28 cellular contexts compared by ENCODE assay signal in genomic region chr9:83633260-83633659, GRCh38. TPM values are rescaled to one million over a fixed set of nuclear protein-coding genes. Genes with fewer than 3 reads are reported as not detected.
DNase-seq lines count a peak whose midpoint lies in the region; ATAC-seq and TF ChIP-seq lines count a peak whose summit lies in the region.
"Had no signal": no experiment of that assay in that cellular context is flagged by ENCODE, and none has a peak within 500 bp of the region (broad histone marks: within the 10 kb centered on the region; RNA-seq: fewer than 3 reads in every experiment).

No MANE protein-coding gene starts in this region.

- no peak overlapping the region for H3K18ac ChIP-seq in mesendoderm (ENCODE audit: low read length)

- no peak overlapping the region for H2BK5ac ChIP-seq in mesendoderm (ENCODE audit: low read length)

- H3K9me3 ChIP-seq in SK-N-MC (ENCODE audit: low read depth, low read length) (no peaks in the 10 kb centered on the region), esophagus squamous epithelium (no peaks in the 10 kb centered on the region)
- H3K9me3 ChIP-seq: BLaER1, body of pancreas, heart left ventricle, ovary, tibial nerve had no signal

- no peak for TF ChIP-seq POLR2A in esophagus squamous epithelium (IDR thresholded peaks at IDR 0.05)

- H3K79me2 ChIP-seq in mesendoderm (ENCODE audit: control insufficient read depth, insufficient read depth, low read length), result no peaks in the 10 kb centered on the region

- H3K27ac ChIP-seq in SK-N-MC (0 out of 2 replicates have a peak overlapping the region, but pooled peaks have one; percentile 5), mesendoderm (ENCODE audit: low read depth, low read length) (no peak overlapping the region), esophagus squamous epithelium (no peak overlapping the region)
- H3K27ac ChIP-seq: BLaER1, body of pancreas, heart left ventricle, ovary, skin epidermis, tibial nerve, WERI-Rb-1 had no signal

- H3K9ac ChIP-seq in SK-N-MC (ENCODE audit: insufficient read length) (no peak overlapping the region), mesendoderm (ENCODE audit: low read length) (no peak overlapping the region)
- H3K9ac ChIP-seq: BLaER1 had no signal

- no peak overlapping the region for H2BK15ac ChIP-seq in mesendoderm (replicated peaks; ENCODE audit: low read depth)

- H3K23ac ChIP-seq in mesendoderm (ENCODE audit: low read length), result no peak overlapping the region

- H3K56ac ChIP-seq in mesendoderm (ENCODE audit: low read length), result no peak overlapping the region

- no peak overlapping the region for H3K4ac ChIP-seq in mesendoderm (ENCODE audit: low read depth, low read length)

- intact Hi-C loops in esophagus squamous epithelium (cut with DNase I), result no loop called here

- no peak overlapping the region for H4K5ac ChIP-seq in mesendoderm (ENCODE audit: low read length)

- H3K27me3 ChIP-seq in mesendoderm (ENCODE audit: insufficient read depth, low read length, poor library complexity) (no peaks in the 10 kb centered on the region), esophagus squamous epithelium (no peaks in the 10 kb centered on the region)
- H3K27me3 ChIP-seq: BLaER1, body of pancreas, heart left ventricle, ovary, tibial nerve had no signal

- TF ChIP-seq CTCF in esophagus squamous epithelium (IDR thresholded peaks at IDR 0.05), result no peak

- no peak overlapping the region for H4K8ac ChIP-seq in mesendoderm (ENCODE audit: low read depth, low read length)

- H3K79me1 ChIP-seq in mesendoderm (ENCODE audit: low read length), result no peaks in the 10 kb centered on the region

- no peak overlapping the region for H2BK120ac ChIP-seq in mesendoderm (ENCODE audit: low read depth, low read length)

- H3K4me3 ChIP-seq in SK-N-MC (no peak overlapping the region), mesendoderm (ENCODE audit: low read length) (no peak overlapping the region), esophagus squamous epithelium (no peak overlapping the region)
- H3K4me3 ChIP-seq: BLaER1, body of pancreas, heart left ventricle, lung, ovary, skin epidermis, tibial nerve had no signal

- H3K4me1 ChIP-seq in mesendoderm (ENCODE audit: control insufficient read depth, low read depth, low read length) (peaks cover 2% of the 10 kb centered on the region), esophagus squamous epithelium (peaks cover 0 to 6% (median 0%) of the 10 kb centered on the region in 3 donors)
- H3K4me1 ChIP-seq: BLaER1, heart left ventricle had no signal

- DNase-seq in SK-N-MC (ENCODE audit: low read depth, low spot score), result no peak
- peak; percentile 47 for DNase-seq in mesendoderm
- no peak for DNase-seq in stimulated activated CD4-positive, alpha-beta T cell treated with anti-CD3 and anti-CD28 coated beads, Interleukin-2, amount 100 ng/mL, for 48 hours
- no peak for DNase-seq in SK-N-DZ (ENCODE audit: low spot score)
- DNase-seq in esophagus squamous epithelium (lab: John Stamatoyannopoulos, UW), result no peak
- DNase-seq: activated CD4-positive, alpha-beta T cell treated with anti-CD3 and anti-CD28 coated beads, Interleukin-2, amount 10 ng/mL, durations not matched to agents 7 days and 5 days; activated T-cell treated with anti-CD3 and anti-CD28 coated beads, Interleukin-2, amount 50 U/mL, for 48 hours; body of pancreas; DMS79; GDM1; heart left ventricle; NCI-H1694; NCI-H510A treated with DMSO at 0.1 percent for 48 hours; nephron progenitor cell; NK-92 treated with Interleukin-12 subunit alpha and Interleukin-12 subunit beta, amount 100 ng/mL, for 24 hours; ovary; PC-3; retina; Right ventricle myocardium superior; stimulated activated CD4-positive, alpha-beta T cell treated with anti-CD3 and anti-CD28 coated beads, Interleukin-1b, Interleukin-23, amount 100 ng/mL, for 48 hours; WERI-Rb-1 had no signal

- ATAC-seq in GM19043 (IDR thresholded peaks at IDR 0.05; ENCODE audit: low read depth, unreplicated experiment) (peak; percentile 53), HG02943 (IDR thresholded peaks at IDR 0.05; ENCODE audit: low read depth, unreplicated experiment) (peak; percentile 56)
- ATAC-seq: body of pancreas, heart left ventricle, HepG2, PC-3 had no signal

- no peak overlapping the region for H2AK5ac ChIP-seq in mesendoderm (ENCODE audit: low read length)

- H3K4me2 ChIP-seq in mesendoderm (ENCODE audit: low read length), result no peak overlapping the region
- H3K4me2 ChIP-seq: BLaER1 had no signal

- peaks cover 22% of the 10 kb centered on the region for H3K36me3 ChIP-seq in SK-N-MC (ENCODE audit: insufficient read depth, low read length)
- H3K36me3 ChIP-seq in mesendoderm (ENCODE audit: control insufficient read depth, insufficient read depth, low read length), result no peaks in the 10 kb centered on the region
- H3K36me3 ChIP-seq in esophagus squamous epithelium, result peaks cover 0 to 15% (median 0%) of the 10 kb centered on the region in 3 donors
- H3K36me3 ChIP-seq: ovary, WERI-Rb-1 had no signal

RNA-seq across cellular contexts. Expression of gene IDNK, which starts 10.3 kb away (rescaled TPM):
- polyA plus RNA-seq in mesendoderm (2013, experiment 1 of 2), result 0.45 TPM
- polyA plus RNA-seq in mesendoderm (2013, experiment 2 of 2), result 0.62 TPM
- polyA plus RNA-seq in SK-N-DZ (2014; cell fraction: cytosol; rRNA removed), result 0.29 and 1.6 TPM in 2 replicates
- polyA plus RNA-seq in SK-N-DZ (2014; cell fraction: nucleus; rRNA removed), result 0.13 and 0.38 TPM in 2 replicates
- 1 to 10 TPM; 2.6 to 6.3 (median 3.9) TPM for total RNA-seq in esophagus squamous epithelium
